Comparison of ENCODE assay signal across 11 cellular contexts in the genomic region with DNA sequence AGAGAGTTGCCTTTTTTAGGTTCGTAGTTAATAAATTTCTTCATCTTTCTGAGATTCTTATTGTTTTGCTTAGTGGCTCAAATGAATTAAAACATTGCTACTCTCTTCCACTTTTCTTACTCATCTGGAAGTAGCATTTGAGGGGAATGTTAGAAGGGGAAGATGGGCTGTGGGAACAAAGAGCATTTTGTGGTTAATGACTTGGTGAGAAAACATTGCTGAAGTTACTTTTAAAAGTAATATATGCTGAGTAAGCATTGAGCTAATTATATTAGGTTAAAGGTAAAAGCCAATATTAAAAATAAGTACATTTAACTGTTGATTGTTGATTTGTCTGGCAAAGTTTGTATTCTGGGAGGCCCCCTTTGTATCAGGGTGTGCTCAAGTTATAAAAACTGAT. TPM values are rescaled to one million over a fixed set of nuclear protein-coding genes. Genes with fewer than 3 reads are reported as not detected.
DNase-seq lines count a peak whose midpoint lies in the region; ATAC-seq, FAIRE-seq and TF ChIP-seq lines count a peak whose summit lies in the region.
"Had no signal": no experiment of that assay in that cellular context is flagged by ENCODE, and none has a peak within 500 bp of the region (broad histone marks: within the 10 kb centered on the region; RNA-seq: fewer than 3 reads in every experiment).

No MANE protein-coding gene starts in this region.

- DNase-seq in HepG2 (ENCODE audit: low spot score) (no peak), right lobe of liver (no peak), WERI-Rb-1 (no peak), foreskin fibroblast (peak in 1 of 2 donors; percentile 43), type B pancreatic cell (ENCODE audit: extremely low spot score, unreplicated experiment) (no peak)
- DNase-seq in stimulated activated CD4-positive, alpha-beta T cell treated with anti-CD3 and anti-CD28 coated beads, Interleukin-1b, Interleukin-23, amount 100 ng/mL, for 48 hours = no peak
- DNase-seq: DMS 273 treated with DMSO at 0.1 percent for 48 hours, NCI-H1417 treated with DMSO at 0.1 percent for 48 hours had no signal

- POLR2A ChIA-PET in HepG2 (lab: Yijun Ruan, JAX) = no interaction called here

- no TSS peak for BruUV-seq in HepG2 (replicated peaks; lab: Mats Ljungman, UMichigan)

- H3K27me3 ChIP-seq in HepG2 (ENCODE audit: control insufficient read depth in 1 of 2, insufficient read depth in 2 of 2, low read length in 2 of 2) (peaks cover 0 to 2% of the 10 kb centered on the region in 2 experiments; a peak in 1 of 5 replicates), right lobe of liver (no peaks in the 10 kb centered on the region), WERI-Rb-1 (ENCODE audit: insufficient read depth, low read depth, severe bottlenecking) (no peaks in the 10 kb centered on the region)
- H3K27me3 ChIP-seq: right atrium auricular region had no signal

- peak overlapping the region; percentile 53 for H3K4me2 ChIP-seq in HepG2 (ENCODE audit: low read depth, low read length)

- intact Hi-C loops in HepG2 (cut with micrococcal nuclease; ENCODE audit: unreplicated experiment) (no loop called here), right lobe of liver (cut with DNase I) (no loop called here)

- peaks cover 11% of the 10 kb centered on the region for H3K36me3 Mint-ChIP-seq in type B pancreatic cell

- TF ChIP-seq POLR2A in HepG2 (IDR thresholded peaks at IDR 0.05; ENCODE audit: insufficient read depth in 1 of 2, low read depth in 2 of 2, low read length in 2 of 2) = no peak
- TF ChIP-seq POLR2A in right lobe of liver (IDR thresholded peaks at IDR 0.05) = no peak

- H3K27me3 Mint-ChIP-seq in type B pancreatic cell = no peaks in the 10 kb centered on the region

- no peak overlapping the region for H3K9ac ChIP-seq in HepG2 (ENCODE audit: insufficient read depth, low read depth, low read length)

- H3K4me1 ChIP-seq in HepG2 (ENCODE audit: insufficient read depth, low read length) = peaks cover 77% of the 10 kb centered on the region
- peaks cover 0 to 63% (median 28%) of the 10 kb centered on the region in 4 donors for H3K4me1 ChIP-seq in right lobe of liver

- no peaks in the 10 kb centered on the region for H3K9me3 Mint-ChIP-seq in type B pancreatic cell

- in situ Hi-C loops in HepG2 (cut with HindIII; ENCODE audit: extremely low pct_ligation_motif_present, low pct_unique_long_range_greater_than_20kb) = no loop called here

- 55% methylated on average over 1 of the region's 1 CpG for WGBS in HepG2 (ENCODE audit: low lambda C conversion rate)
- 35% methylated on average over 1 of the region's 1 CpG for WGBS in right lobe of liver (ENCODE audit: insufficient coverage, low coverage, low lambda C conversion rate, missing lambda C conversion rate)

- H3K9me3 ChIP-seq in HepG2 (ENCODE audit: low read length) (no peaks in the 10 kb centered on the region), right lobe of liver (no peaks in the 10 kb centered on the region), WERI-Rb-1 (ENCODE audit: severe bottlenecking) (no peaks in the 10 kb centered on the region)
- H3K9me3 ChIP-seq: right atrium auricular region had no signal

- peak overlapping the region; percentile 69 for H3K4me3 Mint-ChIP-seq in type B pancreatic cell

- H3K27ac Mint-ChIP-seq in type B pancreatic cell = peak overlapping the region; percentile 77

- H3K27ac ChIP-seq in HepG2 (ENCODE audit: extremely low read length, insufficient read depth, low read length) (no peak overlapping the region), right lobe of liver (peak overlapping the region in 1 of 3 donors; percentile 72), WERI-Rb-1 (peak overlapping the region; percentile 61)

- H3K4me3 ChIP-seq in HepG2 (replicated peaks in 1 of 3; ENCODE audit: insufficient read depth in 1 of 3, low read depth in 2 of 3, low read length in 3 of 3) = no peak overlapping the region; a peak in 1 of 6 replicates
- no peak overlapping the region for H3K4me3 ChIP-seq in right lobe of liver
- no peak overlapping the region for H3K4me3 ChIP-seq in WERI-Rb-1 (ENCODE audit: low read depth, low read length)
- H3K4me3 ChIP-seq in foreskin fibroblast (ENCODE audit: low read depth in 1 of 2, low read length in 2 of 2) = peak overlapping the region; percentile 3 to 21
- H3K4me3 ChIP-seq: right atrium auricular region had no signal

- H4K20me1 ChIP-seq in HepG2 (ENCODE audit: insufficient read depth, low read length) = peaks cover 97% of the 10 kb centered on the region

- H3K4me1 Mint-ChIP-seq in type B pancreatic cell (ENCODE audit: unreplicated experiment) = peaks cover 37% of the 10 kb centered on the region

- no peak for FAIRE-seq in HepG2 (lab: Jason Lieb, UNC)

- CTCF ChIA-PET in HepG2 (lab: Yijun Ruan, JAX; ENCODE audit: low intra/inter-chr PET ratio, low total read pairs) = no interaction called here

- no peak for TF ChIP-seq RAD21 in HepG2 (CRISPR knock-in tag; IDR thresholded peaks at IDR 0.05)

- H3K36me3 ChIP-seq in HepG2 (replicated peaks in 1 of 2; ENCODE audit: control insufficient read depth in 1 of 2, insufficient read depth in 2 of 2, low read length in 2 of 2) (peaks cover 2 to 16% of the 10 kb centered on the region in 2 experiments; a peak in 4 of 5 replicates), right lobe of liver (peaks cover 0 to 10% (median 3%) of the 10 kb centered on the region in 4 donors), WERI-Rb-1 (peaks cover 35% of the 10 kb centered on the region)

- TF ChIP-seq CTCF in HepG2 (CRISPR knock-in tag; IDR thresholded peaks at IDR 0.05) (no peak), right lobe of liver (IDR thresholded peaks at IDR 0.05) (no peak), WERI-Rb-1 (IDR thresholded peaks at IDR 0.05; ENCODE audit: low read depth, low read length) (no peak), foreskin fibroblast (IDR thresholded peaks at IDR 0.05; ENCODE audit: low read depth, low read length) (no peak), type B pancreatic cell (conservative IDR thresholded peaks at IDR 0.05) (no peak)

- H3K79me2 ChIP-seq in HepG2 (ENCODE audit: insufficient read depth, low read length) = peaks cover 100% of the 10 kb centered on the region

- no peak for ATAC-seq in HepG2
- ATAC-seq in right lobe of liver = no peak
- no peak for ATAC-seq in GM21367 (IDR thresholded peaks at IDR 0.05; ENCODE audit: unreplicated experiment)
- no peak for ATAC-seq in HG02759 (IDR thresholded peaks at IDR 0.05; ENCODE audit: unreplicated experiment)

- no peak overlapping the region for H2AFZ ChIP-seq in HepG2 (ENCODE audit: low read length)

- no peak for TF ChIP-seq EP300 in HepG2 (IDR thresholded peaks at IDR 0.05; ENCODE audit: low read depth in 2 of 2, low read length in 2 of 2)
- no peak for TF ChIP-seq EP300 in HepG2 (CRISPR knock-in tag; IDR thresholded peaks at IDR 0.05; ENCODE audit: borderline replicate concordance)

TF ChIP-seq in HepG2, 621 proteins besides CTCF, POLR2A, EP300 and RAD21 (continues in another document):
- peak; percentile 95 to 98 for TF ChIP-seq MAFK (conservative IDR thresholded peaks at IDR 0.05 in 1 of 2, IDR thresholded peaks at IDR 0.05 in 1 of 2; ENCODE audit: low read length in 2 of 2)
- TF ChIP-seq, protein P1, sequence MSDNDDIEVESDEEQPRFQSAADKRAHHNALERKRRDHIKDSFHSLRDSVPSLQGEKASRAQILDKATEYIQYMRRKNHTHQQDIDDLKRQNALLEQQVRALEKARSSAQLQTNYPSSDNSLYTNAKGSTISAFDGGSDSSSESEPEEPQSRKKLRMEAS (IDR thresholded peaks at IDR 0.05) = no peak
- peak; percentile 96 for TF ChIP-seq MAFF (IDR thresholded peaks at IDR 0.05; ENCODE audit: low read depth, low read length)
- TF ChIP-seq ZNF709 (CRISPR knock-in tag; IDR thresholded peaks at IDR 0.05) = no peak
- no peak for TF ChIP-seq FOXJ3 (CRISPR knock-in tag; IDR thresholded peaks at IDR 0.05; ENCODE audit: borderline replicate concordance)
- no peak for TF ChIP-seq MAZ (IDR thresholded peaks at IDR 0.05; ENCODE audit: borderline replicate concordance, low read depth, low read length)
- TF ChIP-seq MAZ (CRISPR knock-in tag; IDR thresholded peaks at IDR 0.05; ENCODE audit: low read depth) = no peak
- TF ChIP-seq ISL2 (CRISPR knock-in tag; IDR thresholded peaks at IDR 0.05) = no peak
- no peak for TF ChIP-seq ZNF34 (CRISPR knock-in tag; IDR thresholded peaks at IDR 0.05; ENCODE audit: borderline replicate concordance)
- TF ChIP-seq HNRNPUL1 (IDR thresholded peaks at IDR 0.05; ENCODE audit: low read depth, low read length) = no peak

RNA-seq across cellular contexts. Expression of a gene that starts 5.7 kb away (rescaled TPM):
- total RNA-seq in HepG2 (2016; rRNA removed; fragmentation: Illumina TruSeq; extraction: Trizol) (218 and 361 TPM in 2 replicates), right lobe of liver (100 to 1,000 TPM in 4 of 6 experiments, 10 to 100 TPM in 2; 86.9 to 126 (median 115) TPM), type B pancreatic cell (ENCODE audit: low replicate concordance) (372 and 373 TPM in 2 replicates)
- total RNA-seq in HepG2 (2016; cell fraction: cytosol; rRNA removed; fragmentation: Illumina TruSeq; extraction: Trizol; ENCODE audit: low read depth) = 66.4 and 72.5 TPM in 2 replicates
- total RNA-seq in HepG2 (2016; cell fraction: insoluble cytoplasmic fraction; rRNA removed; fragmentation: Illumina TruSeq; extraction: Trizol) = 223 and 347 TPM in 2 replicates
- 116 and 131 TPM in 2 replicates for total RNA-seq in HepG2 (2016; cell fraction: membrane; rRNA removed; fragmentation: Illumina TruSeq; extraction: Trizol)
- 154 and 168 TPM in 2 replicates for total RNA-seq in HepG2 (2016; cell fraction: nucleus; rRNA removed; fragmentation: Illumina TruSeq; extraction: Trizol)
- 182 and 219 TPM in 2 replicates for polyA plus RNA-seq in HepG2 (2011; rRNA removed)
- 86.8 and 139 TPM in 2 replicates for polyA plus RNA-seq in HepG2 (2011; cell fraction: cytosol; rRNA removed)
- polyA plus RNA-seq in HepG2 (2011; cell fraction: nucleus; rRNA removed) = 33.5 and 47.3 TPM in 2 replicates
- polyA plus RNA-seq in HepG2 (2012) = 278 and 287 TPM in 2 replicates
- 106 and 118 TPM in 2 replicates for polyA plus RNA-seq in HepG2 (2016; cell fraction: cytosol; fragmentation: Illumina TruSeq; extraction: Trizol; ENCODE audit: low read depth)
- polyA plus RNA-seq in HepG2 (2016; cell fraction: insoluble cytoplasmic fraction; fragmentation: Illumina TruSeq; extraction: Trizol; ENCODE audit: low read depth) = 520 and 546 TPM in 2 replicates
- 179 and 180 TPM in 2 replicates for polyA plus RNA-seq in HepG2 (2016; cell fraction: membrane; fragmentation: Illumina TruSeq; extraction: Trizol; ENCODE audit: low read depth)
- polyA plus RNA-seq in HepG2 (2016; cell fraction: nucleus; fragmentation: Illumina TruSeq; extraction: Trizol; ENCODE audit: insufficient read depth, low read depth) = 220 and 225 TPM in 2 replicates
- 31.6 and 63.1 TPM in 2 replicates for polyA minus RNA-seq in HepG2 (2011; rRNA and poly(A)+ RNA removed; ENCODE audit: low replicate concordance)
- 79.8 and 80.8 TPM in 2 replicates for polyA minus RNA-seq in HepG2 (2011; cell fraction: cytosol; rRNA and poly(A)+ RNA removed)
- polyA minus RNA-seq in HepG2 (2011; cell fraction: nucleus; rRNA and poly(A)+ RNA removed) = 155 and 159 TPM in 2 replicates

Comparison
In these comparisons a context has a peak if more than half of its experiments do, and no peak if none do; other contexts are left out.
1. H3K4me3 ChIP-seq: peak in foreskin fibroblast (2 of 2); none in HepG2 (0 of 3), right lobe of liver (0 of 3) and WERI-Rb-1 (single experiment).